ENCODE assay signal across 1 cellular context in genomic region chr1:60255565-60255964, GRCh38.
TF ChIP-seq lines count a peak whose summit lies in the region.

No MANE protein-coding gene starts in this region.

TF ChIP-seq in K562, 482 proteins besides CTCF, POLR2A, EP300 and RAD21 (continued from another document):
- TF ChIP-seq FOS (IDR thresholded peaks at IDR 0.05; ENCODE audit: extremely low read depth, insufficient read length): no peak
